12 cellular contexts compared by ENCODE assay signal in genomic region chr19:48961051-48961649, GRCh38. TPM values are rescaled to one million over a fixed set of nuclear protein-coding genes. Genes with fewer than 3 reads are reported as not detected.
A peak's percentile ranks its signal among the peaks of the same experiment; 100 is the strongest.
DNase-seq lines count a peak whose midpoint lies in the region; ATAC-seq and TF ChIP-seq lines count a peak whose summit lies in the region.
"Had no signal": no experiment of that assay in that cellular context is flagged by ENCODE, and none has a peak within 500 bp of the region (broad histone marks: within the 10 kb centered on the region; RNA-seq: fewer than 3 reads in every experiment).

No MANE protein-coding gene starts in this region.

- no peaks in the 10 kb centered on the region for H3K27me3 Mint-ChIP-seq in CD4-positive, alpha-beta T cell
- peaks cover 18% of the 10 kb centered on the region for H3K27me3 Mint-ChIP-seq in neural crest cell (ENCODE audit: low read depth)

- no peaks in the 10 kb centered on the region for H4K20me1 ChIP-seq in OCI-LY7 (ENCODE audit: insufficient read depth, low read length)

- no peak for ATAC-seq in CD4-positive, alpha-beta T cell (ENCODE audit: poor library complexity)
- ATAC-seq in GM18873 (IDR thresholded peaks at IDR 0.05; ENCODE audit: low FRiP score, unreplicated experiment) (no peak), HG03521 (IDR thresholded peaks at IDR 0.05; ENCODE audit: unreplicated experiment) (no peak)

- H3K9me3 ChIP-seq in CD4-positive, alpha-beta T cell (ENCODE audit: control insufficient read depth, low read length), result no peaks in the 10 kb centered on the region
- no peaks in the 10 kb centered on the region for H3K9me3 ChIP-seq in OCI-LY7 (ENCODE audit: low read length)

- intact Hi-C loops in CD4-positive, alpha-beta T cell (cut with DNase I, micrococcal nuclease), result no loop called here
- intact Hi-C loops in OCI-LY7 (cut with micrococcal nuclease; ENCODE audit: unreplicated experiment), result no loop called here

- DNase-seq in CD4-positive, alpha-beta T cell, result no peak
- no peak for DNase-seq in HL-60 (ENCODE audit: low read depth in 1 of 2, low spot score in 1 of 2)
- peak; percentile 26 for DNase-seq in cerebellar cortex (ENCODE audit: low spot score)
- DNase-seq in neural crest cell (ENCODE audit: low read depth, low spot score), result no peak
- no peak for DNase-seq in NCI-H1092 (lab: John Stamatoyannopoulos, UW)
- DNase-seq in OCI-LY7 (ENCODE audit: low spot score), result no peak
- DNase-seq: central memory CD4-positive, alpha-beta T cell; nucleus accumbens; Right ventricle myocardium superior had no signal

- H3K4me1 ChIP-seq in OCI-LY7 (ENCODE audit: insufficient read depth, low read length, poor library complexity, severe bottlenecking), result peaks cover 32% of the 10 kb centered on the region

- POLR2A ChIA-PET in CD4-positive, alpha-beta T cell (lab: Charles Lee), result interaction anchor here (1.0 to 1.5 kb wide), 3 partner anchors 8 to 89 kb away, joined by 3 to 5 read pairs (median 4); partner anchors contain the start of gene PPP1R15A
- POLR2A ChIA-PET in OCI-LY7 (lab: Charles Lee), result interaction anchor here (0.6 kb wide), 1 partner anchor 77 kb away, joined by 10 read pairs; no protein-coding TSS in a partner anchor

- peaks cover 24% of the 10 kb centered on the region for H3K36me3 Mint-ChIP-seq in CD4-positive, alpha-beta T cell (ENCODE audit: low read depth)
- H3K36me3 Mint-ChIP-seq in neural crest cell (ENCODE audit: low read depth), result peaks cover 20% of the 10 kb centered on the region

- H3K4me3 Mint-ChIP-seq in CD4-positive, alpha-beta T cell, result peak overlapping the region; percentile 60
- H3K4me3 Mint-ChIP-seq in neural crest cell, result peak overlapping the region; percentile 81

- H3K9me3 Mint-ChIP-seq in CD4-positive, alpha-beta T cell, result no peaks in the 10 kb centered on the region
- no peaks in the 10 kb centered on the region for H3K9me3 Mint-ChIP-seq in neural crest cell

- peaks cover 9% of the 10 kb centered on the region; the same call in 1 of the 2 replicates for H3K79me2 ChIP-seq in OCI-LY7 (ENCODE audit: insufficient read depth, low read depth, low read length)

- TF ChIP-seq CTCF in CD4-positive, alpha-beta T cell (IDR thresholded peaks at IDR 0.05), result no peak
- no peak for TF ChIP-seq CTCF in HL-60 (IDR thresholded peaks at IDR 0.05; ENCODE audit: insufficient read depth, low read length)
- no peak for TF ChIP-seq CTCF in neural crest cell (conservative IDR thresholded peaks at IDR 0.05)
- no peak for TF ChIP-seq CTCF in OCI-LY7 (conservative IDR thresholded peaks at IDR 0.05; ENCODE audit: low read length)

- H3K4me3 ChIP-seq in HL-60 (replicated peaks; ENCODE audit: insufficient read depth, low read length), result no peak overlapping the region
- H3K4me3 ChIP-seq in OCI-LY7 (ENCODE audit: low read depth, low read length, poor library complexity, severe bottlenecking), result no peak overlapping the region

- CTCF ChIA-PET in CD4-positive, alpha-beta T cell (lab: Charles Lee), result interaction anchor here (1.1 kb wide), 1 partner anchor 10 kb away, joined by 5 read pairs; no protein-coding TSS in a partner anchor
- CTCF ChIA-PET in OCI-LY7 (lab: Charles Lee; ENCODE audit: unreplicated experiment), result no interaction called here

- no peaks in the 10 kb centered on the region for H3K27me3 ChIP-seq in CD4-positive, alpha-beta T cell (ENCODE audit: control insufficient read depth, insufficient read depth, low read length)
- no peaks in the 10 kb centered on the region for H3K27me3 ChIP-seq in HL-60 (ENCODE audit: insufficient read depth, poor library complexity, severe bottlenecking)

- BruUV-seq in OCI-LY7 (replicated peaks; lab: Mats Ljungman, UMichigan), result no TSS peak

- no peaks in the 10 kb centered on the region for H3K9me2 ChIP-seq in OCI-LY7 (ENCODE audit: insufficient read depth, low read length)

- H3K27ac ChIP-seq in CD4-positive, alpha-beta T cell (ENCODE audit: low read depth, low read length), result no peak overlapping the region
- H3K27ac ChIP-seq in HL-60 (replicated peaks) (peak overlapping the region; percentile 93), OCI-LY7 (ENCODE audit: low read depth, low read length, poor library complexity, severe bottlenecking) (no peak overlapping the region)

- peaks cover 59% of the 10 kb centered on the region for H3K4me1 Mint-ChIP-seq in CD4-positive, alpha-beta T cell (ENCODE audit: low read depth)
- peaks cover 55% of the 10 kb centered on the region for H3K4me1 Mint-ChIP-seq in neural crest cell

- H2AFZ ChIP-seq in OCI-LY7 (ENCODE audit: low read length), result no peak overlapping the region

- H3K36me3 ChIP-seq in OCI-LY7 (ENCODE audit: insufficient read depth, low read length), result peaks cover 15% of the 10 kb centered on the region

- H3K4me2 ChIP-seq in OCI-LY7 (ENCODE audit: low read length), result no peak overlapping the region

- H3K27ac Mint-ChIP-seq in CD4-positive, alpha-beta T cell, result peak overlapping the region; percentile 76
- no peak overlapping the region for H3K27ac Mint-ChIP-seq in neural crest cell (ENCODE audit: unreplicated experiment)

RNA-seq across cellular contexts. Expression of gene FTL, which starts 4.0 kb away (rescaled TPM):
- total RNA-seq in CD4-positive, alpha-beta T cell, result 100 to 1,000 TPM; 616 to 627 TPM
- total RNA-seq in neural crest cell, result 908 and 1,003 TPM in 2 replicates
- 562 and 602 TPM in 2 replicates for total RNA-seq in OCI-LY7 (2014; rRNA removed; shearing (Covaris generic))
- 438 and 467 TPM in 2 replicates for total RNA-seq in OCI-LY7 (2022)

RNA-seq across cellular contexts. Expression of gene BAX, which starts 6.5 kb away (rescaled TPM):
- 10 to 100 TPM; 52.9 to 60.4 TPM for total RNA-seq in CD4-positive, alpha-beta T cell
- total RNA-seq in neural crest cell, result 150 and 171 TPM in 2 replicates
- 94.9 and 95.2 TPM in 2 replicates for total RNA-seq in OCI-LY7 (2014; rRNA removed; shearing (Covaris generic))
- total RNA-seq in OCI-LY7 (2022), result 83.9 and 93.7 TPM in 2 replicates

RNA-seq across cellular contexts. Expression of gene DHDH, which starts 27.7 kb away (rescaled TPM):
- total RNA-seq in CD4-positive, alpha-beta T cell, result 1 to 10 TPM; 1.1 to 1.8 TPM
- total RNA-seq in neural crest cell, result 0.47 and 0.82 TPM in 2 replicates
- total RNA-seq in OCI-LY7 (2014; rRNA removed; shearing (Covaris generic)), result not detected in 2 replicates
- total RNA-seq in OCI-LY7 (2022), result 0.53 TPM in 1 of 2 replicates, not detected in the other
- total RNA-seq: Daoy, Right ventricle myocardium superior had no signal

RNA-seq across cellular contexts. Expression of gene GYS1, which starts 32.0 kb away (rescaled TPM):
- 10 to 100 TPM; 13.2 to 14.1 TPM for total RNA-seq in CD4-positive, alpha-beta T cell
- total RNA-seq in neural crest cell (53.2 and 56.2 TPM in 2 replicates), OCI-LY7 (2022) (28.9 and 29.9 TPM in 2 replicates)
- total RNA-seq in OCI-LY7 (2014; rRNA removed; shearing (Covaris generic)), result 12.5 and 20.0 TPM in 2 replicates

RNA-seq across cellular contexts. Expression of gene RUVBL2, which starts 32.5 kb away (rescaled TPM):
- 10 to 100 TPM; 10.7 to 12.3 TPM for total RNA-seq in CD4-positive, alpha-beta T cell
- total RNA-seq in neural crest cell (118 and 125 TPM in 2 replicates), OCI-LY7 (2022) (125 and 146 TPM in 2 replicates)
- total RNA-seq in OCI-LY7 (2014; rRNA removed; shearing (Covaris generic)), result 265 and 272 TPM in 2 replicates
